In genomic region chr17:16217002-16217635, GRCh38 we compare ENCODE assay signal across 8 cellular contexts. TPM values are rescaled to one million over a fixed set of nuclear protein-coding genes. Genes with fewer than 3 reads are reported as not detected.
DNase-seq lines count a peak whose midpoint lies in the region; ATAC-seq and TF ChIP-seq lines count a peak whose summit lies in the region.

PIGL (plus strand) TSS chr17:16217210; CDS start chr17:16217227, 17 bp downstream.

- H2AK9ac ChIP-seq in IMR-90 (replicated peaks; ENCODE audit: low read depth, low read length, poor library complexity): peak within 1 kb of the TSS; percentile 99

- H2BK15ac ChIP-seq in IMR-90 (ENCODE audit: low read depth, low read length): peak within 1 kb of the TSS; percentile 48; the same call in 2 of the 3 replicates

- in situ Hi-C loops in IMR-90 (cut with MboI; ENCODE audit: low sequenced_read_pairs): no loop called here

- TF ChIP-seq RAD21 in IMR-90 (IDR thresholded peaks at IDR 0.05; ENCODE audit: low read length): peak; percentile 29

- H3K4me1 ChIP-seq in IMR-90 (ENCODE audit: control insufficient read depth, insufficient read depth, low read length) (peaks cover 6% of the 10 kb centered on the region), PC-3 (ENCODE audit: insufficient read depth, low read length) (peaks cover 32% of the 10 kb centered on the region), mononuclear cell (ENCODE audit: insufficient read depth, low read length) (peaks cover 37% of the 10 kb centered on the region)

- H2AFZ ChIP-seq in IMR-90 (replicated peaks; ENCODE audit: low read length, poor library complexity) (peak within 1 kb of the TSS; percentile 99), PC-3 (ENCODE audit: low read length) (peak within 1 kb of the TSS; percentile 87)

- H3K9me3 ChIP-seq in IMR-90 (ENCODE audit: control insufficient read depth, insufficient read depth, low read length) (no peaks in the 10 kb centered on the region), PC-3 (ENCODE audit: low read length) (no peaks in the 10 kb centered on the region), mononuclear cell (ENCODE audit: low read depth, low read length) (no peaks in the 10 kb centered on the region)

- peak within 1 kb of the TSS; percentile 70 for H3K4me3 ChIP-seq in AG09309 (ENCODE audit: control insufficient read depth, low read depth, low read length)
- H3K4me3 ChIP-seq in IMR-90 (ENCODE audit: insufficient read depth, low read depth, low read length): peak within 1 kb of the TSS; percentile 89
- peak within 1 kb of the TSS; percentile 94 for H3K4me3 ChIP-seq in PC-3 (ENCODE audit: low read length)
- H3K4me3 ChIP-seq in mononuclear cell (ENCODE audit: low read length): peak within 1 kb of the TSS; percentile 96

- peak; percentile 44 for ATAC-seq in GM19035 (IDR thresholded peaks at IDR 0.05; ENCODE audit: unreplicated experiment)
- peak; percentile 57 for ATAC-seq in IMR-90 (ENCODE audit: low read depth)
- ATAC-seq in PC-3: peak; percentile 53

- H3K4me2 ChIP-seq in IMR-90 (ENCODE audit: low read depth, low read length) (peak within 1 kb of the TSS; percentile 90), PC-3 (ENCODE audit: low read length) (peak within 1 kb of the TSS; percentile 89)

- peak within 1 kb of the TSS; percentile 22; the same call in 1 of the 2 replicates for H2BK20ac ChIP-seq in IMR-90 (ENCODE audit: low read depth, low read length)

- intact Hi-C loops in IMR-90 (cut with micrococcal nuclease) (loop anchor here (5.0 kb wide), 1 partner anchor 135 kb away; the partner anchor contains the start of gene CENPV), PC-3 (cut with micrococcal nuclease) (loop anchor here (5.0 to 10.0 kb wide), 3 partner anchors 45 to 112 kb away; no protein-coding TSS in a partner anchor)

- H3K9me1 ChIP-seq in IMR-90 (ENCODE audit: insufficient read depth, low read length): 0 out of 2 replicates have a peak, but pooled peaks cover 3% of the 10 kb centered on the region

- H3K79me2 ChIP-seq in PC-3 (ENCODE audit: low read length): peaks cover 95% of the 10 kb centered on the region

- H3K36me3 ChIP-seq in IMR-90 (ENCODE audit: control insufficient read depth, insufficient read depth, low read length) (no peaks in the 10 kb centered on the region), PC-3 (ENCODE audit: low read depth, low read length) (no peaks in the 10 kb centered on the region)

- peak within 1 kb of the TSS; percentile 95 for H3K14ac ChIP-seq in IMR-90 (replicated peaks; ENCODE audit: low read depth, low read length)

- CTCF ChIA-PET in IMR-90 (lab: Yijun Ruan, JAX) (interaction anchor here (1.8 kb wide), 1 partner anchor 88 kb away, joined by 5 read pairs; no protein-coding TSS in a partner anchor), PC-3 (lab: Charles Lee) (no interaction called here)

- H3K27me3 ChIP-seq in IMR-90 (ENCODE audit: control insufficient read depth, insufficient read depth, low read length): no peaks in the 10 kb centered on the region
- H3K27me3 ChIP-seq in PC-3 (ENCODE audit: low read length): no peaks in the 10 kb centered on the region
- no peaks in the 10 kb centered on the region for H3K27me3 ChIP-seq in mononuclear cell (ENCODE audit: insufficient read depth, low read length)

- dilution Hi-C loops in IMR-90 (cut with HindIII; ENCODE audit: low sequenced_read_pairs, unreplicated experiment): no loop called here

- H3F3A ChIP-seq in PC-3 (ENCODE audit: low read length, unreplicated experiment): peaks cover 4% of the 10 kb centered on the region

- peak within 1 kb of the TSS; percentile 99 for H2AK5ac ChIP-seq in IMR-90 (ENCODE audit: low read depth, low read length)

- peak within 1 kb of the TSS; percentile 52 for H3K18ac ChIP-seq in IMR-90 (ENCODE audit: low read depth, low read length)

- H4K91ac ChIP-seq in IMR-90 (ENCODE audit: insufficient read depth, low read depth, low read length): peak within 1 kb of the TSS; percentile 96

- POLR2A ChIA-PET in IMR-90 (lab: Charles Lee; ENCODE audit: unreplicated experiment): interaction anchor here (0.5 kb wide), 1 partner anchor 44 kb away, joined by 4 read pairs; no protein-coding TSS in a partner anchor
- POLR2A ChIA-PET in PC-3 (lab: Charles Lee; ENCODE audit: unreplicated experiment): interaction anchor here (0.5 to 0.6 kb wide), 2 partner anchors 9 to 47 kb away, joined by 4 to 30 read pairs; no protein-coding TSS in a partner anchor

- WGBS in IMR-90 (ENCODE audit: extremely low coverage in 2 of 2, insufficient read length in 1 of 2), 2 experiments: 2% methylated on average over 15 of the region's 29 CpGs; no CpG with 5 or more reads in 1 of the 2 experiments

- H3K4ac ChIP-seq in IMR-90 (ENCODE audit: low read depth, low read length): peak within 1 kb of the TSS; percentile 99

- peaks cover 13 to 33% of the 10 kb centered on the region in 2 experiments; a peak in 3 of 4 replicates for H3K79me1 ChIP-seq in IMR-90 (ENCODE audit: low read depth in 1 of 2, low read length in 2 of 2)

- H3K23ac ChIP-seq in IMR-90 (ENCODE audit: low read depth, low read length): peak within 1 kb of the TSS; percentile 92

- DNase-seq in AG09309 (ENCODE audit: low read depth) (peak; percentile 80), IMR-90 (peak; percentile 95), PC-3 (peak; percentile 97), activated T-cell treated with anti-CD3 and anti-CD28 coated beads for 4 hours (peak; percentile 85), epithelial cell of prostate (ENCODE audit: low read depth, low spot score) (peak; percentile 79)
- DNase-seq in stimulated activated CD8-positive, alpha-beta memory T cell treated with anti-CD3 and anti-CD28 coated beads, Interleukin-2, amount 100 ng/mL, for 1 hour (ENCODE audit: low read depth in 2 of 2): peak; percentile 74 to 76

- peak within 1 kb of the TSS; percentile 76 for H2BK120ac ChIP-seq in IMR-90 (ENCODE audit: low read depth, low read length)

- peak within 1 kb of the TSS; percentile 54 for H3K56ac ChIP-seq in IMR-90 (ENCODE audit: extremely low read depth, insufficient read depth, low read length)

- H3K27ac ChIP-seq in IMR-90 (ENCODE audit: insufficient read depth, low read length) (peak within 1 kb of the TSS; percentile 87), PC-3 (ENCODE audit: low read length) (peak within 1 kb of the TSS; percentile 86), epithelial cell of prostate (peak within 1 kb of the TSS; percentile 93)

- H4K5ac ChIP-seq in IMR-90 (ENCODE audit: low read depth, low read length): peak within 1 kb of the TSS; percentile 94

- H4K8ac ChIP-seq in IMR-90 (ENCODE audit: low read depth in 2 of 2, low read length in 2 of 2): peak within 1 kb of the TSS; percentile 98 to 100

- peak within 1 kb of the TSS; percentile 96 for H2BK5ac ChIP-seq in IMR-90 (ENCODE audit: low read depth, low read length, poor library complexity, severe bottlenecking)

- BruUV-seq in IMR-90 (replicated peaks; lab: Mats Ljungman, UMichigan): no TSS peak
- BruUV-seq in PC-3 (replicated peaks; lab: Mats Ljungman, UMichigan): TSS peak; percentile 75

- TF ChIP-seq CTCF in AG09309 (IDR thresholded peaks at IDR 0.05; ENCODE audit: control insufficient read depth, insufficient read depth, low read depth, low read length, missing control alignments): no peak
- TF ChIP-seq CTCF in IMR-90 (conservative IDR thresholded peaks at IDR 0.05; ENCODE audit: low read depth, low read length): no peak
- TF ChIP-seq CTCF in PC-3 (conservative IDR thresholded peaks at IDR 0.05; ENCODE audit: low read depth, low read length): no peak

- no peaks in the 10 kb centered on the region for H3K9me2 ChIP-seq in PC-3 (replicated peaks; ENCODE audit: low read length)

- peak; percentile 81 for TF ChIP-seq POLR2A in IMR-90 (IDR thresholded peaks at IDR 0.05; ENCODE audit: low read depth, low read length)

- peaks cover 22% of the 10 kb centered on the region for H4K20me1 ChIP-seq in IMR-90 (ENCODE audit: insufficient read depth, low read length)
- H4K20me1 ChIP-seq in PC-3 (ENCODE audit: low read length): peaks cover 22% of the 10 kb centered on the region

- peak within 1 kb of the TSS; percentile 85 for H3K9ac ChIP-seq in IMR-90 (ENCODE audit: low read depth, low read length)
- H3K9ac ChIP-seq in PC-3 (ENCODE audit: low read length): peak within 1 kb of the TSS; percentile 97

TF ChIP-seq in IMR-90, 13 proteins besides CTCF, POLR2A, EP300 and RAD21:
- TF ChIP-seq FOS (IDR thresholded peaks at IDR 0.05; ENCODE audit: low read depth, low read length) (no peak), MXI1 (IDR thresholded peaks at IDR 0.05; ENCODE audit: borderline replicate concordance, low read depth, low read length) (peak; percentile 85), SMC3 (IDR thresholded peaks at IDR 0.05; ENCODE audit: low read depth, low read length) (no peak), RCOR1 (IDR thresholded peaks at IDR 0.05; ENCODE audit: insufficient replicate concordance, low read length) (peak; percentile 68), BHLHE40 (IDR thresholded peaks at IDR 0.05; ENCODE audit: low read depth, low read length) (no peak), NFE2L2 (IDR thresholded peaks at IDR 0.05; ENCODE audit: low read depth, low read length) (no peak)
- TF ChIP-seq, protein P1, sequence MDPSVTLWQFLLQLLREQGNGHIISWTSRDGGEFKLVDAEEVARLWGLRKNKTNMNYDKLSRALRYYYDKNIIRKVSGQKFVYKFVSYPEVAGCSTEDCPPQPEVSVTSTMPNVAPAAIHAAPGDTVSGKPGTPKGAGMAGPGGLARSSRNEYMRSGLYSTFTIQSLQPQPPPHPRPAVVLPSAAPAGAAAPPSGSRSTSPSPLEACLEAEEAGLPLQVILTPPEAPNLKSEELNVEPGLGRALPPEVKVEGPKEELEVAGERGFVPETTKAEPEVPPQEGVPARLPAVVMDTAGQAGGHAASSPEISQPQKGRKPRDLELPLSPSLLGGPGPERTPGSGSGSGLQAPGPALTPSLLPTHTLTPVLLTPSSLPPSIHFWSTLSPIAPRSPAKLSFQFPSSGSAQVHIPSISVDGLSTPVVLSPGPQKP (IDR thresholded peaks at IDR 0.05; ENCODE audit: borderline replicate concordance, low read depth, low read length): no peak
TF ChIP-seq in IMR-90: peak in this region for 2.

RNA-seq across cellular contexts. Expression of gene PIGL, which starts in this region (rescaled TPM):
- total RNA-seq in IMR-90 (2012; rRNA removed) (17.5 and 17.9 TPM in 2 replicates), PC-3 (2014; rRNA removed) (37.4 and 58.3 TPM in 2 replicates), mononuclear cell (30.0 TPM)
- 25.3 and 29.5 TPM in 2 replicates for polyA plus RNA-seq in IMR-90 (2012; rRNA removed)
- 6.8 and 10.2 TPM in 2 replicates for polyA plus RNA-seq in IMR-90 (2012; cell fraction: cytosol; rRNA removed)
- 205 and 279 TPM in 2 replicates for polyA plus RNA-seq in IMR-90 (2012; cell fraction: nucleus; rRNA removed; ENCODE audit: low replicate concordance)

Comparison
In these comparisons a context has a peak if more than half of its experiments do, and no peak if none do; other contexts are left out.
1. Peak in every context shown above with its lines: DNase-seq, ATAC-seq, H3K4me3 ChIP-seq and H3K27ac ChIP-seq.